Comparison of ENCODE assay signal across 8 cellular contexts in genomic region chr3:42014949-42015533, GRCh38. TPM values are rescaled to one million over a fixed set of nuclear protein-coding genes. Genes with fewer than 3 reads are reported as not detected.
A peak's percentile ranks its signal among the peaks of the same experiment; 100 is the strongest.
DNase-seq lines count a peak whose midpoint lies in the region; ATAC-seq and TF ChIP-seq lines count a peak whose summit lies in the region.

No MANE protein-coding gene starts in this region.

- peaks cover 61% of the 10 kb centered on the region for H3K79me2 ChIP-seq in osteoblast (ENCODE audit: insufficient read depth, low read length)

- H3K4me3 ChIP-seq in osteoblast (ENCODE audit: insufficient read depth, low read length): peak overlapping the region; percentile 95

- peak overlapping the region; percentile 73 for H2AFZ ChIP-seq in osteoblast (ENCODE audit: low read length)

- no peaks in the 10 kb centered on the region for H3K9me3 Mint-ChIP-seq in activated T-cell treated with anti-CD3 and anti-CD28 coated beads, Interleukin-2, amount 50 U/mL, for 4 hours

- H3K4me1 Mint-ChIP-seq in activated T-cell treated with anti-CD3 and anti-CD28 coated beads, Interleukin-2, amount 50 U/mL, for 4 hours (ENCODE audit: low read depth): peaks cover 51% of the 10 kb centered on the region

- TF ChIP-seq CTCF in osteoblast (IDR thresholded peaks at IDR 0.05; ENCODE audit: extremely low read depth, low read depth, low read length): no peak

- ATAC-seq in activated T-cell treated with anti-CD3 and anti-CD28 coated beads, Interleukin-2, amount 50 U/mL, for 4 hours: no peak
- ATAC-seq in HG03439 (IDR thresholded peaks at IDR 0.05; ENCODE audit: unreplicated experiment): no peak
- no peak for ATAC-seq in GM18505 (IDR thresholded peaks at IDR 0.05; ENCODE audit: unreplicated experiment)
- no peak for ATAC-seq in GM21529 (IDR thresholded peaks at IDR 0.05; ENCODE audit: unreplicated experiment)

- H3K27ac ChIP-seq in osteoblast (ENCODE audit: low read depth, low read length): peak overlapping the region; percentile 86

- H3K27me3 ChIP-seq in osteoblast (ENCODE audit: insufficient read depth, low read length): no peaks in the 10 kb centered on the region

- peak overlapping the region; percentile 83 for H3K4me3 Mint-ChIP-seq in activated T-cell treated with anti-CD3 and anti-CD28 coated beads, Interleukin-2, amount 50 U/mL, for 4 hours

- DNase-seq in Daoy (ENCODE audit: low read depth): peak; percentile 47
- DNase-seq in LHCN-M2 (ENCODE audit: low read depth): peak; percentile 46
- DNase-seq in activated T-cell treated with anti-CD3 and anti-CD28 coated beads, Interleukin-2, amount 50 U/mL, for 4 hours: no peak
- peak; percentile 37 for DNase-seq in globus pallidus (ENCODE audit: low spot score)
- DNase-seq in osteoblast (ENCODE audit: insufficient read length, low spot score, missing footprints): peak; percentile 91

- no peaks in the 10 kb centered on the region for H3K27me3 Mint-ChIP-seq in activated T-cell treated with anti-CD3 and anti-CD28 coated beads, Interleukin-2, amount 50 U/mL, for 4 hours (ENCODE audit: low read depth)

- H3K4me2 ChIP-seq in osteoblast (ENCODE audit: insufficient read depth, low read length): peak overlapping the region; percentile 100

- TF ChIP-seq POLR2A in GM18505 (IDR thresholded peaks at IDR 0.05; ENCODE audit: borderline replicate concordance, extremely low read depth, insufficient read depth, insufficient read length): no peak

- H4K20me1 ChIP-seq in osteoblast (ENCODE audit: insufficient read depth, low read length): peaks cover 15% of the 10 kb centered on the region

- H3K4me1 ChIP-seq in osteoblast (ENCODE audit: insufficient read depth, low read length): peaks cover 26% of the 10 kb centered on the region

- H3K36me3 ChIP-seq in osteoblast (ENCODE audit: insufficient read depth, low read length): no peaks in the 10 kb centered on the region

- no peaks in the 10 kb centered on the region for H3K9me3 ChIP-seq in osteoblast (ENCODE audit: low read depth, low read length)

- H3K36me3 Mint-ChIP-seq in activated T-cell treated with anti-CD3 and anti-CD28 coated beads, Interleukin-2, amount 50 U/mL, for 4 hours (ENCODE audit: insufficient read depth): no peaks in the 10 kb centered on the region

RNA-seq across cellular contexts. Expression of gene ULK4, which starts 53.1 kb away (rescaled TPM):
- total RNA-seq in Daoy (2014; rRNA removed; shearing (Covaris generic)): 8.2 and 13.5 TPM in 2 replicates
- 7.0 and 8.7 TPM in 2 replicates for total RNA-seq in LHCN-M2 (2014; rRNA removed)
- 3.5 TPM for polyA plus RNA-seq in LHCN-M2 (2012)
- 1 to 10 TPM; 7.3 to 8.8 (median 8.2) TPM for total RNA-seq in activated T-cell treated with anti-CD3 and anti-CD28 coated beads, Interleukin-2, amount 50 U/mL, for 4 hours
- 20.6 and 23.9 TPM in 2 replicates for total RNA-seq in osteoblast
